8 cellular contexts compared by ENCODE assay signal in genomic region chr7:94655884-94656657, GRCh38. TPM values are rescaled to one million over a fixed set of nuclear protein-coding genes. Genes with fewer than 3 reads are reported as not detected.
DNase-seq lines count a peak whose midpoint lies in the region; ATAC-seq, FAIRE-seq and TF ChIP-seq lines count a peak whose summit lies in the region.

A gene with protein sequence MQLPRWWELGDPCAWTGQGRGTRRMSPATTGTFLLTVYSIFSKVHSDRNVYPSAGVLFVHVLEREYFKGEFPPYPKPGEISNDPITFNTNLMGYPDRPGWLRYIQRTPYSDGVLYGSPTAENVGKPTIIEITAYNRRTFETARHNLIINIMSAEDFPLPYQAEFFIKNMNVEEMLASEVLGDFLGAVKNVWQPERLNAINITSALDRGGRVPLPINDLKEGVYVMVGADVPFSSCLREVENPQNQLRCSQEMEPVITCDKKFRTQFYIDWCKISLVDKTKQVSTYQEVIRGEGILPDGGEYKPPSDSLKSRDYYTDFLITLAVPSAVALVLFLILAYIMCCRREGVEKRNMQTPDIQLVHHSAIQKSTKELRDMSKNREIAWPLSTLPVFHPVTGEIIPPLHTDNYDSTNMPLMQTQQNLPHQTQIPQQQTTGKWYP (minus strand): TSS chr7:94656133. CDS start chr7:94656098, 35 bp downstream.

- ATAC-seq in heart right ventricle: peak; percentile 73 to 85 (median 78)
- ATAC-seq in pancreas: peak; percentile 35 to 68 (median 52)
- ATAC-seq in HG02763 (IDR thresholded peaks at IDR 0.05; ENCODE audit: unreplicated experiment): no peak
- no peak for ATAC-seq in GM21447 (IDR thresholded peaks at IDR 0.05; ENCODE audit: unreplicated experiment)

- POLR2A ChIA-PET in RWPE1 (lab: Yijun Ruan, JAX; ENCODE audit: low non-redundant PET): interaction anchor here (0.5 kb wide), 1 partner anchor 821 kb away, joined by 4 read pairs; no protein-coding TSS in a partner anchor

- CTCF ChIA-PET in RWPE1 (lab: Yijun Ruan, JAX): interaction anchor here (0.5 to 2.9 kb wide), 6 partner anchors 46 to 391 kb away, joined by 3 to 23 read pairs (median 4); no protein-coding TSS in a partner anchor

- 20 to 22% methylated on average over 56 to 61 of the region's 61 CpGs for WGBS in heart right ventricle, 2 donors
- 27 to 29% methylated on average over 53 to 61 of the region's 61 CpGs for WGBS in pancreas, 2 donors

- no peaks in the 10 kb centered on the region for H3K36me3 ChIP-seq in heart right ventricle
- no peaks in the 10 kb centered on the region for H3K36me3 ChIP-seq in pancreas

- FAIRE-seq in pancreas (lab: Jason Lieb, UNC): no peak

- no peaks in the 10 kb centered on the region for H3K36me3 Mint-ChIP-seq in IgD-negative memory B cell

- peaks cover 0 to 61% (median 28%) of the 10 kb centered on the region in 7 donors for H3K27me3 ChIP-seq in heart right ventricle
- peaks cover 0 to 27% (median 5%) of the 10 kb centered on the region in 4 donors for H3K27me3 ChIP-seq in pancreas

- intact Hi-C loops in heart right ventricle (cut with DNase I) (loop anchor here (2.0 to 10.0 kb wide), 9 partner anchors 141 to 819 kb away; partner anchors contain the start of gene CASD1 (in 1 of the 10)), pancreas (cut with DNase I) (no loop called here)

- peak within 1 kb of the TSS; percentile 86 to 96 (median 92) for H3K4me3 Mint-ChIP-seq in IgD-negative memory B cell

- H3K27ac Mint-ChIP-seq in IgD-negative memory B cell: peak within 1 kb of the TSS; percentile 72 to 84 (median 79)

- H3K4me3 ChIP-seq in heart right ventricle (peak within 1 kb of the TSS; percentile 60 to 89 (median 69)), pancreas (peak within 1 kb of the TSS; percentile 16 to 52 (median 34))

- DNase-seq in RWPE1 (ENCODE audit: low spot score): peak; percentile 68
- peak; percentile 7 to 88 (median 72) for DNase-seq in amygdala (lab: John Stamatoyannopoulos, UW)
- DNase-seq in heart right ventricle: peak; percentile 73 to 76
- DNase-seq in pancreas: peak; percentile 59 to 85 (median 76)

- H3K9me3 Mint-ChIP-seq in IgD-negative memory B cell: peaks cover 0 to 3% (median 0%) of the 10 kb centered on the region in 3 donors

- H3K4me1 ChIP-seq in heart right ventricle (peaks cover 0 to 30% (median 16%) of the 10 kb centered on the region in 9 donors), pancreas (peaks cover 0 to 7% (median 0%) of the 10 kb centered on the region in 3 donors)

- H3K27ac ChIP-seq in RWPE1: peak within 1 kb of the TSS; percentile 78
- peak within 1 kb of the TSS in 9 of 10 donors; percentile 58 to 83 (median 73) for H3K27ac ChIP-seq in heart right ventricle
- peak within 1 kb of the TSS; percentile 15 to 67 (median 57) for H3K27ac ChIP-seq in pancreas

- TF ChIP-seq CTCF in GM12874 (IDR thresholded peaks at IDR 0.05; ENCODE audit: insufficient read depth, low read depth, low read length) (peak; percentile 61), RWPE1 (conservative IDR thresholded peaks at IDR 0.05; ENCODE audit: low read depth) (peak; percentile 81), heart right ventricle (IDR thresholded peaks at IDR 0.05) (peak; percentile 37 to 79 (median 67)), pancreas (IDR thresholded peaks at IDR 0.05) (peak; percentile 11 to 41 (median 38))

- peaks cover 0 to 3% (median 0%) of the 10 kb centered on the region in 11 donors for H3K9me3 ChIP-seq in heart right ventricle
- no peaks in the 10 kb centered on the region for H3K9me3 ChIP-seq in pancreas

- peaks cover 0 to 12% (median 9%) of the 10 kb centered on the region in 3 donors for H3K4me1 Mint-ChIP-seq in IgD-negative memory B cell

- peaks cover 7% of the 10 kb centered on the region for H3K27me3 Mint-ChIP-seq in IgD-negative memory B cell

RNA-seq across cellular contexts. Expression of the gene that starts here (rescaled TPM):
- 9.0 TPM for polyA plus RNA-seq in IgD-negative memory B cell
- 10 to 100 TPM; 19.0 to 31.1 (median 21.2) TPM for total RNA-seq in heart right ventricle
- 10 to 100 TPM; 11.5 to 16.8 TPM for polyA plus RNA-seq in heart right ventricle
- total RNA-seq in pancreas: 10 to 100 TPM; 13.0 to 24.6 (median 15.8) TPM
- polyA plus RNA-seq in pancreas: 10 to 100 TPM in 1 of 2 donors, 1 to 10 TPM in 1; 9.8 to 38.5 TPM

Comparison
In these comparisons a context has a peak if more than half of its experiments do, and no peak if none do; other contexts are left out.
1. ATAC-seq: peak in heart right ventricle (8 of 8) and pancreas (4 of 4); none in HG02763 (single experiment) and GM21447 (single experiment).
2. intact Hi-C loops: an anchor here in heart right ventricle (2.0 to 10.0 kb wide); none called in pancreas.
3. Peak in every context shown above with its lines, with median percentiles within 50 percentile points of each other: CTCF ChIP-seq, DNase-seq and H3K27ac ChIP-seq.